Comparison of ENCODE assay signal across 1 cellular context in the genomic region with DNA sequence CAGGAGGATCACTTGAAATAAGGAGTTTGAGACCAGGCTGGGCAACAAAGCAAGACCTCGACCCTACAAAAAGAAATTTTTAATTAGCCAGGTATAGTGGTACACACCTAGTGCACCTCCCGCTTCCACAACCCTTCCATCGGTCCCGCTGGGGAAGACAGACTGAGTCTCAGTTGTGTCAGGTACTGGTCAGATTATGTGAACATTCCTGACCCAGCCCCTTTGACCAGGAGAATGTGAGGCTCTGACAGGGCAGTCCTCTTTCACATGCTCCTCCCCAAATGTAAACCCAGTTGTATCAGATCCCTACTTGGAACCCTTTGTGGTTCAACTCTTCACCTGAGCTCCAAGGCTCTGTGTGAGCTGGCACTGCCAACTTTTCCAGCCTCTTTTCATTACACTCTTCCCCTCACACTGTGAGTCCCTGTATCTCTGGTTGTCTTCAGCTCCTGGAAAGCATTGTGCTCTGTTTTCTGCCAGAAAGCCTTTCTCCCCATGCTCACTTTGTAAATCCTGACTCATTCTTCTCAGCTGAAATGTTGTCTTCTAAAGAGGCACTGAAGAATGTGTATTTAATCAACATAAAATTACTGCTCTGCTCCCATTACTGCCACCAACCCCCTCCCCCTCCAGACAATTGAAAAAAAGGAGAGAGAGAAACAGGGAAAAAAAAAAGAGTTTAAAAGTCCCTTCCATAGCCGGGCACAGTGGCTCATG.
TF ChIP-seq lines count a peak whose summit lies in the region.

No MANE protein-coding gene starts in this region.

TF ChIP-seq in HCT116, 20 proteins besides CTCF, POLR2A, EP300 and RAD21:
- TF ChIP-seq CEBPB (IDR thresholded peaks at IDR 0.05; ENCODE audit: low read depth) = no peak
- no peak for TF ChIP-seq CBX3 (IDR thresholded peaks at IDR 0.05; ENCODE audit: low read depth)
- no peak for TF ChIP-seq POLR2AphosphoS5 (IDR thresholded peaks at IDR 0.05; ENCODE audit: low read depth, low read length)
- no peak for TF ChIP-seq YY1 (IDR thresholded peaks at IDR 0.05; ENCODE audit: extremely low read depth, insufficient replicate concordance, low read depth, low read length)
- TF ChIP-seq, protein P1, sequence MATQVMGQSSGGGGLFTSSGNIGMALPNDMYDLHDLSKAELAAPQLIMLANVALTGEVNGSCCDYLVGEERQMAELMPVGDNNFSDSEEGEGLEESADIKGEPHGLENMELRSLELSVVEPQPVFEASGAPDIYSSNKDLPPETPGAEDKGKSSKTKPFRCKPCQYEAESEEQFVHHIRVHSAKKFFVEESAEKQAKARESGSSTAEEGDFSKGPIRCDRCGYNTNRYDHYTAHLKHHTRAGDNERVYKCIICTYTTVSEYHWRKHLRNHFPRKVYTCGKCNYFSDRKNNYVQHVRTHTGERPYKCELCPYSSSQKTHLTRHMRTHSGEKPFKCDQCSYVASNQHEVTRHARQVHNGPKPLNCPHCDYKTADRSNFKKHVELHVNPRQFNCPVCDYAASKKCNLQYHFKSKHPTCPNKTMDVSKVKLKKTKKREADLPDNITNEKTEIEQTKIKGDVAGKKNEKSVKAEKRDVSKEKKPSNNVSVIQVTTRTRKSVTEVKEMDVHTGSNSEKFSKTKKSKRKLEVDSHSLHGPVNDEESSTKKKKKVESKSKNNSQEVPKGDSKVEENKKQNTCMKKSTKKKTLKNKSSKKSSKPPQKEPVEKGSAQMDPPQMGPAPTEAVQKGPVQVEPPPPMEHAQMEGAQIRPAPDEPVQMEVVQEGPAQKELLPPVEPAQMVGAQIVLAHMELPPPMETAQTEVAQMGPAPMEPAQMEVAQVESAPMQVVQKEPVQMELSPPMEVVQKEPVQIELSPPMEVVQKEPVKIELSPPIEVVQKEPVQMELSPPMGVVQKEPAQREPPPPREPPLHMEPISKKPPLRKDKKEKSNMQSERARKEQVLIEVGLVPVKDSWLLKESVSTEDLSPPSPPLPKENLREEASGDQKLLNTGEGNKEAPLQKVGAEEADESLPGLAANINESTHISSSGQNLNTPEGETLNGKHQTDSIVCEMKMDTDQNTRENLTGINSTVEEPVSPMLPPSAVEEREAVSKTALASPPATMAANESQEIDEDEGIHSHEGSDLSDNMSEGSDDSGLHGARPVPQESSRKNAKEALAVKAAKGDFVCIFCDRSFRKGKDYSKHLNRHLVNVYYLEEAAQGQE (IDR thresholded peaks at IDR 0.05; ENCODE audit: low read depth) = no peak
- TF ChIP-seq, protein P2, sequence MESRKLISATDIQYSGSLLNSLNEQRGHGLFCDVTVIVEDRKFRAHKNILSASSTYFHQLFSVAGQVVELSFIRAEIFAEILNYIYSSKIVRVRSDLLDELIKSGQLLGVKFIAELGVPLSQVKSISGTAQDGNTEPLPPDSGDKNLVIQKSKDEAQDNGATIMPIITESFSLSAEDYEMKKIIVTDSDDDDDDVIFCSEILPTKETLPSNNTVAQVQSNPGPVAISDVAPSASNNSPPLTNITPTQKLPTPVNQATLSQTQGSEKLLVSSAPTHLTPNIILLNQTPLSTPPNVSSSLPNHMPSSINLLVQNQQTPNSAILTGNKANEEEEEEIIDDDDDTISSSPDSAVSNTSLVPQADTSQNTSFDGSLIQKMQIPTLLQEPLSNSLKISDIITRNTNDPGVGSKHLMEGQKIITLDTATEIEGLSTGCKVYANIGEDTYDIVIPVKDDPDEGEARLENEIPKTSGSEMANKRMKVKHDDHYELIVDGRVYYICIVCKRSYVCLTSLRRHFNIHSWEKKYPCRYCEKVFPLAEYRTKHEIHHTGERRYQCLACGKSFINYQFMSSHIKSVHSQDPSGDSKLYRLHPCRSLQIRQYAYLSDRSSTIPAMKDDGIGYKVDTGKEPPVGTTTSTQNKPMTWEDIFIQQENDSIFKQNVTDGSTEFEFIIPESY (IDR thresholded peaks at IDR 0.05; ENCODE audit: extremely low read depth, insufficient replicate concordance, low read length) = no peak
- TF ChIP-seq EZH2phosphoT487 (IDR thresholded peaks at IDR 0.05; ENCODE audit: borderline replicate concordance) = no peak
